Comparison of ENCODE assay signal across 1 cellular context in genomic region chr16:66830422-66831404, GRCh38.
TF ChIP-seq lines count a peak whose summit lies in the region.

Gene NAE1, minus strand, starts transcription at chr16:66830976. Its CDS starts 77 bp downstream, at chr16:66830899.

TF ChIP-seq in HepG2, 621 proteins besides CTCF, POLR2A, EP300 and RAD21 (continued from another document and continues in another):
- TF ChIP-seq DBP (CRISPR knock-in tag; IDR thresholded peaks at IDR 0.05; ENCODE audit: not compliant biosample characterization), result peak; percentile 99
- no peak for TF ChIP-seq PATZ1 (CRISPR knock-in tag; IDR thresholded peaks at IDR 0.05)
- TF ChIP-seq HMG20B (CRISPR knock-in tag; conservative IDR thresholded peaks at IDR 0.05), result no peak
- peak; percentile 84; the same call in 1 of the 2 replicates for TF ChIP-seq ZNF543 (CRISPR knock-in tag; IDR thresholded peaks at IDR 0.05)
- no peak for TF ChIP-seq SNAPC2 (CRISPR knock-in tag; IDR thresholded peaks at IDR 0.05)
- no peak for TF ChIP-seq DPF2 (CRISPR knock-in tag; IDR thresholded peaks at IDR 0.05; ENCODE audit: borderline replicate concordance, low read depth)
- TF ChIP-seq U2AF2 (IDR thresholded peaks at IDR 0.05; ENCODE audit: low read depth, low read length), result no peak
- TF ChIP-seq FOXA1 (IDR thresholded peaks at IDR 0.05), result no peak
- TF ChIP-seq FOXA1 (CRISPR knock-in tag; IDR thresholded peaks at IDR 0.05), result no peak
- TF ChIP-seq SMAD9 (CRISPR knock-in tag; IDR thresholded peaks at IDR 0.05), result no peak
- TF ChIP-seq HBP1 (CRISPR knock-in tag; IDR thresholded peaks at IDR 0.05; ENCODE audit: low read depth), result no peak; the same call in 1 of the 2 replicates
- peak; percentile 80 for TF ChIP-seq DNMT1 (CRISPR knock-in tag; IDR thresholded peaks at IDR 0.05)
- no peak for TF ChIP-seq ZC3H4 (CRISPR knock-in tag; IDR thresholded peaks at IDR 0.05; ENCODE audit: borderline replicate concordance)
- no peak for TF ChIP-seq ZNF646 (CRISPR knock-in tag; IDR thresholded peaks at IDR 0.05)
- no peak for TF ChIP-seq ZNF296 (CRISPR knock-in tag; conservative IDR thresholded peaks at IDR 0.05)
- peak; percentile 91; the same call in 1 of the 2 replicates for TF ChIP-seq CCDC6 (CRISPR knock-in tag; IDR thresholded peaks at IDR 0.05)
- peak; percentile 71; the same call in 1 of the 2 replicates for TF ChIP-seq CREBL2 (CRISPR knock-in tag; IDR thresholded peaks at IDR 0.05; ENCODE audit: borderline replicate concordance)
- TF ChIP-seq DMAP1 (CRISPR knock-in tag; IDR thresholded peaks at IDR 0.05), result peak; percentile 71
- no peak; the same call in 1 of the 2 replicates for TF ChIP-seq WIZ (CRISPR knock-in tag; IDR thresholded peaks at IDR 0.05)
- peak; percentile 43 for TF ChIP-seq ELF3 (CRISPR knock-in tag; IDR thresholded peaks at IDR 0.05)
- no peak for TF ChIP-seq NFIC (IDR thresholded peaks at IDR 0.05; ENCODE audit: low read length)
- TF ChIP-seq ARNT (IDR thresholded peaks at IDR 0.05), result no peak
- peak; percentile 91 for TF ChIP-seq ERF (CRISPR knock-in tag; IDR thresholded peaks at IDR 0.05)
- peak; percentile 59; the same call in 1 of the 2 replicates for TF ChIP-seq ZNF335 (CRISPR knock-in tag; IDR thresholded peaks at IDR 0.05)
- TF ChIP-seq ZNF142 (CRISPR knock-in tag; IDR thresholded peaks at IDR 0.05), result peak; percentile 98
- TF ChIP-seq HOMEZ (CRISPR knock-in tag; IDR thresholded peaks at IDR 0.05; ENCODE audit: low read depth), result no peak
- no peak for TF ChIP-seq ZNF816 (CRISPR knock-in tag; IDR thresholded peaks at IDR 0.05; ENCODE audit: borderline replicate concordance)
- TF ChIP-seq ZBTB2 (CRISPR knock-in tag; IDR thresholded peaks at IDR 0.05; ENCODE audit: low read depth), result no peak
- peak; percentile 53; the same call in 1 of the 2 replicates for TF ChIP-seq ZNF253 (CRISPR knock-in tag; IDR thresholded peaks at IDR 0.05; ENCODE audit: borderline replicate concordance)
- TF ChIP-seq ZNF770 (CRISPR knock-in tag; IDR thresholded peaks at IDR 0.05), result peak; percentile 75; the same call in 1 of the 2 replicates
- TF ChIP-seq PHB2 (IDR thresholded peaks at IDR 0.05; ENCODE audit: partially characterized antibody), result no peak
- no peak for TF ChIP-seq SOX13 (IDR thresholded peaks at IDR 0.05)
- peak in 1 of 2 experiments; percentile 43; a peak in 1 of 4 replicates for TF ChIP-seq SOX13 (CRISPR knock-in tag; conservative IDR thresholded peaks at IDR 0.05 in 1 of 2, IDR thresholded peaks at IDR 0.05 in 1 of 2)
- no peak for TF ChIP-seq ZFP36L2 (CRISPR knock-in tag; IDR thresholded peaks at IDR 0.05)
- no peak; the same call in 1 of the 2 replicates for TF ChIP-seq GTF3A (CRISPR knock-in tag; conservative IDR thresholded peaks at IDR 0.05)
- TF ChIP-seq ZNF740 (CRISPR knock-in tag; IDR thresholded peaks at IDR 0.05), result peak; percentile 81
- TF ChIP-seq NR2F1 (CRISPR knock-in tag; IDR thresholded peaks at IDR 0.05), result peak in 1 of 2 experiments; percentile 20; a peak in 1 of 4 replicates
